9 cellular contexts compared by ENCODE assay signal in the genomic region with DNA sequence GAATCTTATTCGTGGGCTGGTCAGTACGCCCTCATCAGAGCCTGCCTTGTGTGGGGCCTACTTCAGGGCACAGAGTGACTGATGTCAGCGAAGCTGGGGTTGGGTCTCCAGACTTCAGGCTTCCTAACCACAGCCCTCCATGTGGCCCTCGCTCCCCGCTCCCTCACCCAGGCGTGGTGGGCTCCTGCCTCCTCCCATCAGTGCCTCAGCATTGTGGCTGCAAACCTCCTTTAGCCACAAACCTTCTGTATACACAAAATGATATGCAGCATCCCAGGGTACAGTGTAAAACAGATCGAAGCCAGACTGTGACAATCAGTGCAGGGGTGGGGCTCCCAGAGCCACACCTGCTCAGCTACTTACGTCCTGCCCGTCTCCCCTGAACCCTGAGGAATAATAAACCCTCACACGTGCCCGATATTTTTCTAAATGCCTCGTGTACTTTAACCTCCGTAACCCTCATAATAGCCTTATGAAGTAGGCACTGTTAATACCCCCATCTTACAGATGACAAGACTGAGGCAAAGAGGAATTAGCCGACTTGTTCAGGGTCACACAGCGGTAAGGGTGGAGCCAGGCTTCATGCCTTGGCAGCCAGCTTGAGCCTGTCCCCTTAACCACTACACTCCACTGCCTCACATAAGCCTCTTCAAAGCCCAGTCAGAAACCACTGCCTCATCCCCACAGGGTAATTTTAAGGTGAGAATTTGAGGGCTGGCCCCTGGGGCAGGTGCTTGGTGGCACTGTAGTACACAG. TPM values are rescaled to one million over a fixed set of nuclear protein-coding genes. Genes with fewer than 3 reads are reported as not detected.
DNase-seq lines count a peak whose midpoint lies in the region; ATAC-seq and TF ChIP-seq lines count a peak whose summit lies in the region.
"Had no signal": no experiment of that assay in that cellular context is flagged by ENCODE, and none has a peak within 500 bp of the region (broad histone marks: within the 10 kb centered on the region; RNA-seq: fewer than 3 reads in every experiment).

No MANE protein-coding gene starts in this region.

- peak overlapping the region; percentile 98 for H3K27ac Mint-ChIP-seq in activated T-cell treated with anti-CD3 and anti-CD28 coated beads, Interleukin-2, amount 50 U/mL, for 24 hours

- H3K4me1 Mint-ChIP-seq in activated T-cell treated with anti-CD3 and anti-CD28 coated beads, Interleukin-2, amount 50 U/mL, for 24 hours (ENCODE audit: low read depth) = peaks cover 93% of the 10 kb centered on the region

- no peaks in the 10 kb centered on the region for H3K27me3 Mint-ChIP-seq in activated T-cell treated with anti-CD3 and anti-CD28 coated beads, Interleukin-2, amount 50 U/mL, for 24 hours

- H3K14ac ChIP-seq in neuronal stem cell (ENCODE audit: low read length) = no peak overlapping the region

- H2AFZ ChIP-seq in neuronal stem cell (ENCODE audit: low read length) = no peak overlapping the region

- H2BK15ac ChIP-seq in neuronal stem cell (ENCODE audit: low read length) = peak overlapping the region; percentile 82

- no CpG with 5 or more reads among the region's 15 CpGs for WGBS in neuronal stem cell (ENCODE audit: extremely low coverage in 2 of 2, insufficient read length in 2 of 2, insufficient replicate concordance in 1 of 2), 2 donors
- 77 to 82% (median 81%) methylated on average over 15 of the region's 15 CpGs for WGBS in ovary, 3 donors

- H3K27me3 ChIP-seq in neuronal stem cell (ENCODE audit: control insufficient read depth in 3 of 3, insufficient read depth in 3 of 3, low read depth in 1 of 3, low read length in 3 of 3) = no peaks in the 10 kb centered on the region
- H3K27me3 ChIP-seq in ovary = no peaks in the 10 kb centered on the region

- TF ChIP-seq EP300 in ovary (IDR thresholded peaks at IDR 0.05) = no peak

- no peak for DNase-seq in activated T-cell treated with anti-CD3 and anti-CD28 coated beads, Interleukin-2, amount 50 U/mL, for 24 hours
- DNase-seq in activated T-cell treated with anti-CD3 and anti-CD28 coated beads, Interleukin-2, amount 50 U/mL, for 1 hour = no peak
- DNase-seq in activated effector memory CD4-positive, alpha-beta T cell treated with Interleukin-2 at 50 U/mL for 16 hours = peak; percentile 46
- DNase-seq in neuronal stem cell (ENCODE audit: low spot score) (no peak), RKO (ENCODE audit: low spot score) (no peak), cerebellum (ENCODE audit: low spot score) (no peak), ovary (no peak)

- H3K36me3 ChIP-seq in neuronal stem cell (replicated peaks in 1 of 2; ENCODE audit: control insufficient read depth in 2 of 2, insufficient read depth in 2 of 2, low read length in 2 of 2) (no peaks in the 10 kb centered on the region), ovary (no peaks in the 10 kb centered on the region)

- no peak overlapping the region for H4K91ac ChIP-seq in neuronal stem cell (ENCODE audit: low read depth, low read length, poor library complexity)

- no peak overlapping the region for H4K8ac ChIP-seq in neuronal stem cell (ENCODE audit: low read depth, low read length)

- H3K4me3 Mint-ChIP-seq in activated T-cell treated with anti-CD3 and anti-CD28 coated beads, Interleukin-2, amount 50 U/mL, for 24 hours = peak overlapping the region; percentile 64
- H3K4me3 Mint-ChIP-seq: nephron had no signal

- no peak overlapping the region for H3K4ac ChIP-seq in neuronal stem cell (ENCODE audit: low read length)

- H2BK12ac ChIP-seq in neuronal stem cell (ENCODE audit: low read length) = peak overlapping the region; percentile 11

- no peaks in the 10 kb centered on the region for H3K36me3 Mint-ChIP-seq in activated T-cell treated with anti-CD3 and anti-CD28 coated beads, Interleukin-2, amount 50 U/mL, for 24 hours (ENCODE audit: low read depth)

- H3K18ac ChIP-seq in neuronal stem cell (ENCODE audit: low read length) = peak overlapping the region; percentile 30

- no peak overlapping the region for H3K27ac ChIP-seq in neuronal stem cell (replicated peaks; ENCODE audit: low read length)
- peak overlapping the region in 1 of 2 donors; percentile 85 for H3K27ac ChIP-seq in ovary

- H3K9ac ChIP-seq in neuronal stem cell (ENCODE audit: low read depth, low read length, poor library complexity) = no peak overlapping the region

- no peak overlapping the region for H3K4me2 ChIP-seq in neuronal stem cell (ENCODE audit: insufficient read depth, low read length, poor library complexity, severe bottlenecking)

- no peaks in the 10 kb centered on the region for H3K9me3 Mint-ChIP-seq in activated T-cell treated with anti-CD3 and anti-CD28 coated beads, Interleukin-2, amount 50 U/mL, for 24 hours
- H3K9me3 Mint-ChIP-seq: nephron had no signal

- H2AK5ac ChIP-seq in neuronal stem cell (ENCODE audit: low read depth, low read length) = peak overlapping the region; percentile 27

- H2BK120ac ChIP-seq in neuronal stem cell (ENCODE audit: low read depth, low read length) = no peak overlapping the region

- H3K4me1 ChIP-seq in neuronal stem cell (ENCODE audit: control insufficient read depth in 2 of 2, insufficient read depth in 1 of 2, low read depth in 1 of 2, low read length in 2 of 2) (peaks cover 0 to 5% of the 10 kb centered on the region in 2 donors), ovary (ENCODE audit: insufficient read depth) (peaks cover 19% of the 10 kb centered on the region)

- ATAC-seq in HG03342 (IDR thresholded peaks at IDR 0.05; ENCODE audit: unreplicated experiment) = peak; percentile 29

- TF ChIP-seq CTCF in ovary (IDR thresholded peaks at IDR 0.05) = no peak

- no peak overlapping the region for H3K23ac ChIP-seq in neuronal stem cell (ENCODE audit: low read depth, low read length, poor library complexity)

- no peaks in the 10 kb centered on the region for H3K79me1 ChIP-seq in neuronal stem cell (ENCODE audit: low read depth, low read length)

- no peak overlapping the region for H3K4me3 ChIP-seq in neuronal stem cell (ENCODE audit: low read length in 2 of 2)
- no peak overlapping the region for H3K4me3 ChIP-seq in ovary

- intact Hi-C loops in ovary (cut with DNase I) = loop anchor here in 1 of 4 donors (5.0 kb wide), 1 partner anchor 45 kb away; the partner anchor contains the start of gene VSIR

- no peaks in the 10 kb centered on the region for H3K9me3 ChIP-seq in neuronal stem cell (replicated peaks in 1 of 2; ENCODE audit: control insufficient read depth in 2 of 2, insufficient read depth in 1 of 2, low read depth in 1 of 2, low read length in 2 of 2)
- no peaks in the 10 kb centered on the region for H3K9me3 ChIP-seq in ovary

- TF ChIP-seq POLR2A in ovary (IDR thresholded peaks at IDR 0.05) = no peak

- H2BK5ac ChIP-seq in neuronal stem cell (ENCODE audit: low read length) = no peak overlapping the region

RNA-seq across cellular contexts. Expression of gene C10orf105, which starts 7.3 kb away (rescaled TPM):
- polyA plus RNA-seq in neuronal stem cell (2013, experiment 1 of 2) = 1.4 TPM
- polyA plus RNA-seq in neuronal stem cell (2013, experiment 2 of 2) = 1.3 TPM
- total RNA-seq in cerebellum (1.00 TPM), ovary (under 1 TPM; 0.11 to 0.45 (median 0.27) TPM)
- polyA plus RNA-seq in ovary = under 1 TPM; 0.20 to 0.27 TPM

RNA-seq across cellular contexts. Expression of gene VSIR, which starts 46.5 kb away (rescaled TPM):
- 0.29 TPM for polyA plus RNA-seq in neuronal stem cell (2013, experiment 1 of 2)
- polyA plus RNA-seq in neuronal stem cell (2013, experiment 2 of 2) = 0.48 TPM
- 4.7 TPM for total RNA-seq in cerebellum
- total RNA-seq in ovary = 10 to 100 TPM; 40.7 to 94.1 (median 63.4) TPM
- polyA plus RNA-seq in ovary = 10 to 100 TPM; 19.9 to 51.2 TPM
